Comparison of ENCODE assay signal across 1 cellular context in genomic region chr11:64148917-64149617, GRCh38.
TF ChIP-seq lines count a peak whose summit lies in the region.

No MANE protein-coding gene starts in this region.

TF ChIP-seq in WTC11, 78 proteins besides CTCF, POLR2A, EP300 and RAD21 (continued from another document):
- TF ChIP-seq, protein P1, sequence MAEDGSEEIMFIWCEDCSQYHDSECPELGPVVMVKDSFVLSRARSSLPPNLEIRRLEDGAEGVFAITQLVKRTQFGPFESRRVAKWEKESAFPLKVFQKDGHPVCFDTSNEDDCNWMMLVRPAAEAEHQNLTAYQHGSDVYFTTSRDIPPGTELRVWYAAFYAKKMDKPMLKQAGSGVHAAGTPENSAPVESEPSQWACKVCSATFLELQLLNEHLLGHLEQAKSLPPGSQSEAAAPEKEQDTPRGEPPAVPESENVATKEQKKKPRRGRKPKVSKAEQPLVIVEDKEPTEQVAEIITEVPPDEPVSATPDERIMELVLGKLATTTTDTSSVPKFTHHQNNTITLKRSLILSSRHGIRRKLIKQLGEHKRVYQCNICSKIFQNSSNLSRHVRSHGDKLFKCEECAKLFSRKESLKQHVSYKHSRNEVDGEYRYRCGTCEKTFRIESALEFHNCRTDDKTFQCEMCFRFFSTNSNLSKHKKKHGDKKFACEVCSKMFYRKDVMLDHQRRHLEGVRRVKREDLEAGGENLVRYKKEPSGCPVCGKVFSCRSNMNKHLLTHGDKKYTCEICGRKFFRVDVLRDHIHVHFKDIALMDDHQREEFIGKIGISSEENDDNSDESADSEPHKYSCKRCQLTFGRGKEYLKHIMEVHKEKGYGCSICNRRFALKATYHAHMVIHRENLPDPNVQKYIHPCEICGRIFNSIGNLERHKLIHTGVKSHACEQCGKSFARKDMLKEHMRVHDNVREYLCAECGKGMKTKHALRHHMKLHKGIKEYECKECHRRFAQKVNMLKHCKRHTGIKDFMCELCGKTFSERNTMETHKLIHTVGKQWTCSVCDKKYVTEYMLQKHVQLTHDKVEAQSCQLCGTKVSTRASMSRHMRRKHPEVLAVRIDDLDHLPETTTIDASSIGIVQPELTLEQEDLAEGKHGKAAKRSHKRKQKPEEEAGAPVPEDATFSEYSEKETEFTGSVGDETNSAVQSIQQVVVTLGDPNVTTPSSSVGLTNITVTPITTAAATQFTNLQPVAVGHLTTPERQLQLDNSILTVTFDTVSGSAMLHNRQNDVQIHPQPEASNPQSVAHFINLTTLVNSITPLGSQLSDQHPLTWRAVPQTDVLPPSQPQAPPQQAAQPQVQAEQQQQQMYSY (CRISPR knock-in tag; IDR thresholded peaks at IDR 0.05): no peak
- TF ChIP-seq TEAD1 (CRISPR knock-in tag; IDR thresholded peaks at IDR 0.05) (no peak), FOXK1 (CRISPR knock-in tag; IDR thresholded peaks at IDR 0.05) (no peak), USF2 (CRISPR knock-in tag; IDR thresholded peaks at IDR 0.05) (no peak), ZNF423 (CRISPR knock-in tag; IDR thresholded peaks at IDR 0.05) (no peak), NFATC4 (CRISPR knock-in tag; IDR thresholded peaks at IDR 0.05) (no peak), ZNF121 (CRISPR knock-in tag; IDR thresholded peaks at IDR 0.05) (no peak), CREB1 (CRISPR knock-in tag; IDR thresholded peaks at IDR 0.05) (no peak), GTF2I (CRISPR knock-in tag; conservative IDR thresholded peaks at IDR 0.05) (no peak), JAZF1 (CRISPR knock-in tag; IDR thresholded peaks at IDR 0.05) (no peak), ZNF232 (CRISPR knock-in tag; IDR thresholded peaks at IDR 0.05) (no peak), ATF1 (CRISPR knock-in tag; IDR thresholded peaks at IDR 0.05) (no peak)
- TF ChIP-seq, protein P2, sequence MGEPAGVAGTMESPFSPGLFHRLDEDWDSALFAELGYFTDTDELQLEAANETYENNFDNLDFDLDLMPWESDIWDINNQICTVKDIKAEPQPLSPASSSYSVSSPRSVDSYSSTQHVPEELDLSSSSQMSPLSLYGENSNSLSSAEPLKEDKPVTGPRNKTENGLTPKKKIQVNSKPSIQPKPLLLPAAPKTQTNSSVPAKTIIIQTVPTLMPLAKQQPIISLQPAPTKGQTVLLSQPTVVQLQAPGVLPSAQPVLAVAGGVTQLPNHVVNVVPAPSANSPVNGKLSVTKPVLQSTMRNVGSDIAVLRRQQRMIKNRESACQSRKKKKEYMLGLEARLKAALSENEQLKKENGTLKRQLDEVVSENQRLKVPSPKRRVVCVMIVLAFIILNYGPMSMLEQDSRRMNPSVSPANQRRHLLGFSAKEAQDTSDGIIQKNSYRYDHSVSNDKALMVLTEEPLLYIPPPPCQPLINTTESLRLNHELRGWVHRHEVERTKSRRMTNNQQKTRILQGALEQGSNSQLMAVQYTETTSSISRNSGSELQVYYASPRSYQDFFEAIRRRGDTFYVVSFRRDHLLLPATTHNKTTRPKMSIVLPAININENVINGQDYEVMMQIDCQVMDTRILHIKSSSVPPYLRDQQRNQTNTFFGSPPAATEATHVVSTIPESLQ (CRISPR knock-in tag; IDR thresholded peaks at IDR 0.05): no peak
